ENCODE assay signal across 12 cellular contexts in genomic region chr2:112793449-112793978, GRCh38. TPM values are rescaled to one million over a fixed set of nuclear protein-coding genes. Genes with fewer than 3 reads are reported as not detected.
A peak's percentile ranks its signal among the peaks of the same experiment; 100 is the strongest.
DNase-seq lines count a peak whose midpoint lies in the region; ATAC-seq and TF ChIP-seq lines count a peak whose summit lies in the region.
"Had no signal": no experiment of that assay in that cellular context is flagged by ENCODE, and none has a peak within 500 bp of the region (broad histone marks: within the 10 kb centered on the region; RNA-seq: fewer than 3 reads in every experiment).

No MANE protein-coding gene starts in this region.

- DNase-seq in GM06990 (ENCODE audit: extremely low read depth, insufficient read length) (peak; percentile 56), NCI-H226 (peak; percentile 45), amniotic epithelial cell (ENCODE audit: low read depth) (peak; percentile 62), epidermal melanocyte (ENCODE audit: insufficient read length, low spot score) (no peak), dermis blood vessel endothelial cell (no peak)
- DNase-seq in effector CD4-positive, alpha-beta T cell, result no peak
- DNase-seq: dorsolateral prefrontal cortex, NCI-H748 treated with DMSO at 0.1 percent for 48 hours had no signal

- H3K4me3 ChIP-seq in GM06990 (replicated peaks; ENCODE audit: low read depth, low read length) (no peak overlapping the region), muscle layer of duodenum (ENCODE audit: low read depth in 1 of 2, low read length in 2 of 2) (no peak overlapping the region)
- H3K4me3 ChIP-seq: dorsolateral prefrontal cortex, thoracic aorta had no signal

- no peak for ATAC-seq in HG03135 (IDR thresholded peaks at IDR 0.05; ENCODE audit: unreplicated experiment)

- H3K9me3 ChIP-seq in muscle layer of duodenum (ENCODE audit: control insufficient read depth in 1 of 2, low read length in 2 of 2), result no peaks in the 10 kb centered on the region
- H3K9me3 ChIP-seq: thoracic aorta had no signal

- H3K27me3 ChIP-seq in GM06990 (replicated peaks; ENCODE audit: control insufficient read depth, insufficient read depth, low read length) (no peaks in the 10 kb centered on the region), muscle layer of duodenum (ENCODE audit: low read depth, low read length) (no peaks in the 10 kb centered on the region)
- H3K27me3 ChIP-seq: dorsolateral prefrontal cortex had no signal

- H3K36me3 ChIP-seq in GM06990 (ENCODE audit: control insufficient read depth, insufficient read depth, low read length) (no peaks in the 10 kb centered on the region), muscle layer of duodenum (ENCODE audit: control insufficient read depth in 1 of 2, insufficient read depth in 2 of 2, low read length in 2 of 2) (no peaks in the 10 kb centered on the region)
- H3K36me3 ChIP-seq: thoracic aorta had no signal

- H3K27ac ChIP-seq in muscle layer of duodenum (ENCODE audit: low read length), result peak overlapping the region; percentile 2
- H3K27ac ChIP-seq: thoracic aorta had no signal

- H3K4me1 ChIP-seq in muscle layer of duodenum (ENCODE audit: control insufficient read depth in 1 of 2, insufficient read depth in 2 of 2, low read length in 2 of 2), result no peaks in the 10 kb centered on the region

- no peak for TF ChIP-seq CTCF in GM06990 (IDR thresholded peaks at IDR 0.05; ENCODE audit: insufficient read depth, low read length, poor library complexity, severe bottlenecking)

RNA-seq across cellular contexts. Expression of gene IL1A, which starts 9.2 kb away (rescaled TPM):
- total RNA-seq in dermis blood vessel endothelial cell, result under 0.01 and 0.19 TPM in 2 replicates

RNA-seq across cellular contexts. Expression of gene CKAP2L, which starts 29.1 kb away (rescaled TPM):
- total RNA-seq in dermis blood vessel endothelial cell, result 2.4 and 12.8 TPM in 2 replicates

RNA-seq across cellular contexts. Expression of gene IL1B, which starts 43.1 kb away (rescaled TPM):
- 0.14 and 0.17 TPM in 2 replicates for total RNA-seq in dermis blood vessel endothelial cell
- total RNA-seq: H4 had no signal

Comparison
In these comparisons a context has a peak if more than half of its experiments do, and no peak if none do; other contexts are left out.
1. DNase-seq: peak in GM06990 (single experiment), NCI-H226 (single experiment) and amniotic epithelial cell (single experiment); none in epidermal melanocyte (single experiment), effector CD4-positive, alpha-beta T cell (single experiment) and dermis blood vessel endothelial cell (single experiment).